Comparison of ENCODE assay signal across 13 cellular contexts in genomic region chr4:114005569-114006442, GRCh38. TPM values are rescaled to one million over a fixed set of nuclear protein-coding genes. Genes with fewer than 3 reads are reported as not detected.
A peak's percentile ranks its signal among the peaks of the same experiment; 100 is the strongest.
DNase-seq lines count a peak whose midpoint lies in the region; ATAC-seq and TF ChIP-seq lines count a peak whose summit lies in the region.
"Had no signal": no experiment of that assay in that cellular context is flagged by ENCODE, and none has a peak within 500 bp of the region (broad histone marks: within the 10 kb centered on the region; RNA-seq: fewer than 3 reads in every experiment).

No MANE protein-coding gene starts in this region.

- intact Hi-C loops in ovary (cut with DNase I) = no loop called here

- H3K4me1 ChIP-seq in Loucy (ENCODE audit: insufficient read depth, low read length, poor library complexity, severe bottlenecking) = peaks cover 63% of the 10 kb centered on the region
- no peaks in the 10 kb centered on the region for H3K4me1 ChIP-seq in ovary (ENCODE audit: insufficient read depth)
- no peaks in the 10 kb centered on the region; the same call in 1 of the 2 replicates for H3K4me1 ChIP-seq in BE2C

- H3F3A ChIP-seq in Loucy (ENCODE audit: low read depth) = peaks cover 14% of the 10 kb centered on the region

- H4K20me1 ChIP-seq in Loucy (ENCODE audit: insufficient read depth, low read length, poor library complexity, severe bottlenecking) = no peaks in the 10 kb centered on the region

- no peak overlapping the region for H3K4me3 ChIP-seq in AG10803 (ENCODE audit: low read length)
- H3K4me3 ChIP-seq in Loucy (ENCODE audit: low read length, poor library complexity, severe bottlenecking) = peak overlapping the region; percentile 73
- no peak overlapping the region for H3K4me3 ChIP-seq in ovary
- no peak overlapping the region for H3K4me3 ChIP-seq in BE2C (ENCODE audit: low read depth, low read length)
- H3K4me3 ChIP-seq: spleen had no signal

- H3K4me2 ChIP-seq in Loucy (ENCODE audit: low read depth, low read length, poor library complexity, severe bottlenecking) = peak overlapping the region; percentile 85

- H2AFZ ChIP-seq in Loucy (ENCODE audit: low read length) = no peak overlapping the region; the same call in 1 of the 2 replicates

- WGBS in ovary, 3 donors = 66 to 72% (median 69%) methylated on average over 4 of the region's 4 CpGs

- H3K9me2 ChIP-seq in Loucy (replicated peaks; ENCODE audit: low read depth, low read length) = no peaks in the 10 kb centered on the region

- TF ChIP-seq POLR2A in ovary (IDR thresholded peaks at IDR 0.05) = no peak

- H3K79me2 ChIP-seq in Loucy (ENCODE audit: insufficient read depth, low read length) = no peaks in the 10 kb centered on the region

- no peaks in the 10 kb centered on the region for H3K36me3 ChIP-seq in Loucy (ENCODE audit: insufficient read depth, low read length)
- no peaks in the 10 kb centered on the region for H3K36me3 ChIP-seq in ovary
- no peaks in the 10 kb centered on the region for H3K36me3 ChIP-seq in BE2C
- H3K36me3 ChIP-seq: spleen had no signal

- peak; percentile 75 for DNase-seq in AG10803 (ENCODE audit: low read depth)
- peak; percentile 50 for DNase-seq in cerebellar cortex (ENCODE audit: low spot score)
- no peak for DNase-seq in left lobe of liver (ENCODE audit: low spot score)
- DNase-seq in RPMI8226 = no peak
- DNase-seq in stimulated activated naive CD4-positive, alpha-beta T cell (lab: John Stamatoyannopoulos, UW) = no peak
- no peak for DNase-seq in ovary
- no peak for DNase-seq in BE2C
- DNase-seq: head of caudate nucleus, NCI-H446 treated with DMSO at 0.1 percent for 48 hours, spleen had no signal

- ATAC-seq in left lobe of liver = peak; percentile 79

- H3K9ac ChIP-seq in Loucy (ENCODE audit: low read depth, low read length, poor library complexity, severe bottlenecking) = peak overlapping the region; percentile 71

- no peaks in the 10 kb centered on the region for H3K9me3 ChIP-seq in Loucy (ENCODE audit: insufficient read depth, low read depth, low read length)
- H3K9me3 ChIP-seq in ovary = no peaks in the 10 kb centered on the region
- no peaks in the 10 kb centered on the region for H3K9me3 ChIP-seq in BE2C
- H3K9me3 ChIP-seq: spleen had no signal

- no peak for TF ChIP-seq EP300 in ovary (IDR thresholded peaks at IDR 0.05)

- TF ChIP-seq CTCF in AG10803 (conservative IDR thresholded peaks at IDR 0.05; ENCODE audit: low read length) (no peak), Loucy (conservative IDR thresholded peaks at IDR 0.05; ENCODE audit: low read length) (no peak), ovary (IDR thresholded peaks at IDR 0.05) (no peak), BE2C (IDR thresholded peaks at IDR 0.05; ENCODE audit: low read depth, low read length) (no peak)

- no peaks in the 10 kb centered on the region for H3K27me3 ChIP-seq in Loucy (ENCODE audit: insufficient read depth, low read length, poor library complexity, severe bottlenecking)
- no peaks in the 10 kb centered on the region for H3K27me3 ChIP-seq in ovary
- H3K27me3 ChIP-seq in BE2C = no peaks in the 10 kb centered on the region
- H3K27me3 ChIP-seq: spleen had no signal

- H3K27ac ChIP-seq in ovary = no peak overlapping the region
- H3K27ac ChIP-seq: spleen had no signal

RNA-seq across cellular contexts. Expression of gene ARSJ, which starts 26.4 kb away (rescaled TPM):
- total RNA-seq in left lobe of liver = 2.2 TPM
- total RNA-seq in ovary = 1 to 10 TPM; 3.9 to 6.7 (median 5.6) TPM
- 1 to 10 TPM; 1.3 to 3.2 TPM for polyA plus RNA-seq in ovary
- polyA plus RNA-seq in BE2C (2012; ENCODE audit: insufficient read depth, insufficient read length, low read depth) = 2.4 TPM
- total RNA-seq: activated CD8-positive, alpha-beta memory T cell treated with anti-CD3 and anti-CD28 coated beads for 36 hours had no signal
- polyA plus RNA-seq: CD14-positive monocyte had no signal

Comparison
In these comparisons a context has a peak if more than half of its experiments do, and no peak if none do; other contexts are left out.
1. DNase-seq: peak in AG10803 (single experiment) and cerebellar cortex (single experiment); none in left lobe of liver (single experiment), RPMI8226 (single experiment), stimulated activated naive CD4-positive, alpha-beta T cell (0 of 6), ovary (0 of 5) and BE2C (single experiment).